Comparison of ENCODE assay signal across 17 cellular contexts in the genomic region with DNA sequence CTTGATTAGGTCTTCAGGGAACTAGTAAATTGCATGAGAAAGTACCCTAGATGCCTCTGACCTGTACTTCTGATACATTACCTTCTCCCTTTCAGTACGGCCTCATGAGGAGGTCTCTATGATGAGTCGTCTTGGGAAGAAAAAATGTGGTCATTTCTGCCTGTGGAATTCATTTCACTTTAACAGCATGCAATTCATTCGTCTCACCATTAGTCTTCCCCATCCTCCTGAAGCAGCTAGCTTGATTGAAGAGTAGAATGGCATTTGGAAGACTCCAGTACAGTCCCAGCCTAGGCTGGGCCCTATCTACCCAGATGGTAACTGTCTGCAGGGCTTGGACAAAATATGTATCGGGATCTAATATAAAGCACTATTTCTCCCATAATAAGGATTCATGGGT. TPM values are rescaled to one million over a fixed set of nuclear protein-coding genes. Genes with fewer than 3 reads are reported as not detected.
A peak's percentile ranks its signal among the peaks of the same experiment; 100 is the strongest.
DNase-seq lines count a peak whose midpoint lies in the region; ATAC-seq and TF ChIP-seq lines count a peak whose summit lies in the region.
"Had no signal": no experiment of that assay in that cellular context is flagged by ENCODE, and none has a peak within 500 bp of the region (broad histone marks: within the 10 kb centered on the region; RNA-seq: fewer than 3 reads in every experiment).

No MANE protein-coding gene starts in this region.

- no peaks in the 10 kb centered on the region for H3K27me3 ChIP-seq in Caco-2 (replicated peaks; ENCODE audit: control insufficient read depth, insufficient read depth, low read length)
- H3K27me3 ChIP-seq: SJSA1 had no signal

- no peaks in the 10 kb centered on the region for H3K36me3 ChIP-seq in Caco-2 (ENCODE audit: control insufficient read depth, insufficient read depth, low read length)
- H3K36me3 ChIP-seq: SJSA1 had no signal

- H3K27ac Mint-ChIP-seq in Caco-2 (ENCODE audit: unreplicated experiment), result no peak overlapping the region
- H3K27ac Mint-ChIP-seq: CD4-positive, CD25-positive, alpha-beta regulatory T cell; natural killer cell had no signal

- no peaks in the 10 kb centered on the region for H3K4me1 ChIP-seq in Caco-2
- H3K4me1 ChIP-seq: SJSA1 had no signal

- H3K9me3 Mint-ChIP-seq in Caco-2 (ENCODE audit: unreplicated experiment), result no peaks in the 10 kb centered on the region
- H3K9me3 Mint-ChIP-seq: natural killer cell had no signal

- intact Hi-C loops in Caco-2 (cut with micrococcal nuclease; ENCODE audit: unreplicated experiment), result loop anchor here (5.0 kb wide), 1 partner anchor 75 kb away; no protein-coding TSS in a partner anchor

- H3K4me1 Mint-ChIP-seq in Caco-2 (ENCODE audit: low read depth, unreplicated experiment), result no peaks in the 10 kb centered on the region
- H3K4me1 Mint-ChIP-seq: CD4-positive, CD25-positive, alpha-beta regulatory T cell; natural killer cell had no signal

- peak; percentile 47 for ATAC-seq in GM18868 (IDR thresholded peaks at IDR 0.05; ENCODE audit: unreplicated experiment)
- ATAC-seq: natural killer cell had no signal

- BruUV-seq in Caco-2 (replicated peaks; lab: Mats Ljungman, UMichigan), result no TSS peak

- no peaks in the 10 kb centered on the region for H3K36me3 Mint-ChIP-seq in Caco-2 (ENCODE audit: insufficient read depth, unreplicated experiment)
- H3K36me3 Mint-ChIP-seq: CD4-positive, CD25-positive, alpha-beta regulatory T cell; natural killer cell had no signal

- H3K4me3 Mint-ChIP-seq in Caco-2 (ENCODE audit: unreplicated experiment), result no peak overlapping the region
- H3K4me3 Mint-ChIP-seq: CD4-positive, CD25-positive, alpha-beta regulatory T cell; natural killer cell had no signal

- H3K27me3 Mint-ChIP-seq in Caco-2 (ENCODE audit: insufficient read depth, unreplicated experiment), result no peaks in the 10 kb centered on the region

- TF ChIP-seq CTCF in fibroblast of pulmonary artery (IDR thresholded peaks at IDR 0.05; ENCODE audit: low read length, missing control alignments) (peak; percentile 19), Caco-2 (IDR thresholded peaks at IDR 0.05; ENCODE audit: insufficient read depth in 1 of 2, low read depth in 1 of 2, low read length in 1 of 2, severe bottlenecking in 1 of 2, unreplicated experiment in 1 of 2) (no peak)

- H3K4me3 ChIP-seq in fibroblast of pulmonary artery (replicated peaks; ENCODE audit: low read depth, low read length) (no peak overlapping the region), Caco-2 (ENCODE audit: low read depth, low read length) (no peak overlapping the region)
- H3K4me3 ChIP-seq: SJSA1 had no signal

- H3K9me3 ChIP-seq in Caco-2, result no peaks in the 10 kb centered on the region
- H3K9me3 ChIP-seq: SJSA1 had no signal

- CTCF ChIA-PET in Caco-2 (lab: Charles Lee), result no interaction called here

- DNase-seq in AG08396 (ENCODE audit: low spot score), result peak; percentile 4
- peak; percentile 27 for DNase-seq in OCI-M1 (lab: John Stamatoyannopoulos, UW)
- peak; percentile 42 for DNase-seq in fibroblast of pulmonary artery (ENCODE audit: low read depth)
- DNase-seq in Caco-2, result no peak
- DNase-seq in medulla oblongata (ENCODE audit: extremely low spot score), result no peak
- no peak for DNase-seq in dedifferentiated amniotic fluid mesenchymal stem cell (ENCODE audit: extremely low spot score)
- no peak for DNase-seq in T1000 (lab: John Stamatoyannopoulos, UW)
- DNase-seq: activated CD4-positive, alpha-beta T cell treated with anti-CD3 and anti-CD28 coated beads, Interleukin-2, amount 50 U/mL, for 1 hour; activated naive CD4-positive, alpha-beta T cell treated with anti-CD3 and anti-CD28 coated beads, Interleukin-2, amount 50 U/mL, for 16 hours; CD4-positive, CD25-positive, alpha-beta regulatory T cell; effector memory CD4-positive, alpha-beta T cell; natural killer cell; NCI-H2227 treated with DMSO at 0.1 percent for 48 hours; stimulated activated CD4-positive, alpha-beta T cell treated with anti-CD3 and anti-CD28 coated beads, Interleukin-15, amount 100 ng/mL, for 24 hours; stimulated activated naive CD4-positive, alpha-beta T cell had no signal

- POLR2A ChIA-PET in Caco-2 (lab: Charles Lee), result no interaction called here

RNA-seq across cellular contexts. Expression of a gene that starts 52.1 kb away (rescaled TPM):
- 14.8 and 17.9 TPM in 2 replicates for total RNA-seq in Caco-2 (2022)

Comparison
In these comparisons a context has a peak if more than half of its experiments do, and no peak if none do; other contexts are left out.
1. DNase-seq: peak in AG08396 (single experiment), OCI-M1 (single experiment) and fibroblast of pulmonary artery (single experiment); none in Caco-2 (0 of 2), medulla oblongata (single experiment), dedifferentiated amniotic fluid mesenchymal stem cell (single experiment) and T1000 (single experiment).